Comparison of ENCODE assay signal across 31 cellular contexts in genomic region chr2:11993749-11994148, GRCh38.
"Had no signal": no experiment of that assay in that cellular context is flagged by ENCODE, and none has a peak within 500 bp of the region (broad histone marks: within the 10 kb centered on the region; RNA-seq: fewer than 3 reads in every experiment).

No MANE protein-coding gene starts in this region.

- H3K36me3 ChIP-seq: left lung, lower lobe of right lung, pancreas, prostate gland, stomach, thyroid gland, transverse colon, upper lobe of left lung, vagina had no signal

- DNase-seq: immature natural killer cell; kidney; left colon; left lung; lower lobe of right lung; mammary epithelial cell; mesenchymal stem cell; naive thymus-derived CD8-positive, alpha-beta T cell; nucleus accumbens; pancreas; posterior cingulate gyrus; retina; right cardiac atrium; stimulated activated CD4-positive, alpha-beta T cell treated with anti-CD3 and anti-CD28 coated beads, Interleukin-12 subunit alpha, Interleukin-12 subunit beta, amount 100 ng/mL, for 4 hours; stimulated activated CD4-positive, alpha-beta T cell treated with anti-CD3 and anti-CD28 coated beads, Interleukin-15, amount 100 ng/mL, for 24 hours; stimulated activated CD4-positive, alpha-beta T cell treated with anti-CD3 and anti-CD28 coated beads, Interleukin-2, amount 100 ng/mL, for 24 hours; stimulated activated CD4-positive, alpha-beta T cell treated with anti-CD3 and anti-CD28 coated beads, Interleukin-4, amount 100 ng/mL, for 1 hour; stimulated activated naive B cell treated with anti-CD40 and anti-IgM and Interleukin-4, amounts not matched to agents 10 μg/mL and 1 μg/mL and 100 μg/mL, for 72 hours; stimulated activated naive CD8-positive, alpha-beta T cell treated with anti-CD3 and anti-CD28 coated beads, Interleukin-15, Interleukin-2, amounts not matched to agents 100 U/mL and 50 U/mL, for 24 hours; stomach; testis; thyroid gland; transverse colon had no signal

- H3K4me3 ChIP-seq: left lung, lower lobe of right lung, pancreas, prostate gland, skin epidermis, stomach, testis, thyroid gland, transverse colon, upper lobe of left lung, vagina had no signal

- ATAC-seq: left colon; left lung; lower lobe of right lung; naive thymus-derived CD8-positive, alpha-beta T cell; pancreas; right cardiac atrium; sciatic nerve; stimulated activated naive B cell treated with anti-CD40 and anti-IgM and Interleukin-4, amounts not matched to agents 10 μg/mL and 1 μg/mL and 100 μg/mL, for 72 hours; stimulated activated naive CD8-positive, alpha-beta T cell treated with anti-CD3 and anti-CD28 coated beads, Interleukin-15, Interleukin-2, amounts not matched to agents 100 U/mL and 50 U/mL, for 24 hours had no signal

- H3K9me3 ChIP-seq: lower lobe of right lung, pancreas, prostate gland, testis, thyroid gland, transverse colon, vagina had no signal

- FAIRE-seq: islet of Langerhans, kidney, pancreas had no signal

- H3K27ac ChIP-seq: left lung, lower lobe of right lung, pancreas, prostate gland, skin epidermis, stomach, testis, thyroid gland, transverse colon, upper lobe of left lung, vagina had no signal

- H3K27me3 ChIP-seq: left lung, pancreas, stomach, testis, thyroid gland, transverse colon, upper lobe of left lung, vagina had no signal

- H3K27me3 Mint-ChIP-seq: stimulated activated naive B cell treated with anti-CD40 and anti-IgM and Interleukin-4, amounts not matched to agents 10 μg/mL and 1 μg/mL and 100 μg/mL, for 72 hours had no signal

- H3K4me3 Mint-ChIP-seq: immature natural killer cell; naive thymus-derived CD8-positive, alpha-beta T cell; nephron; neural crest cell; stimulated activated naive B cell treated with anti-CD40 and anti-IgM and Interleukin-4, amounts not matched to agents 10 μg/mL and 1 μg/mL and 100 μg/mL, for 72 hours had no signal

- H3K4me1 ChIP-seq: left lung, pancreas, prostate gland, stomach, testis, thyroid gland, transverse colon, vagina had no signal

- H3K27ac Mint-ChIP-seq: immature natural killer cell; naive thymus-derived CD8-positive, alpha-beta T cell; nephron; stimulated activated naive B cell treated with anti-CD40 and anti-IgM and Interleukin-4, amounts not matched to agents 10 μg/mL and 1 μg/mL and 100 μg/mL, for 72 hours had no signal

- H3K4me1 Mint-ChIP-seq: neural crest cell had no signal
